In the genomic region with DNA sequence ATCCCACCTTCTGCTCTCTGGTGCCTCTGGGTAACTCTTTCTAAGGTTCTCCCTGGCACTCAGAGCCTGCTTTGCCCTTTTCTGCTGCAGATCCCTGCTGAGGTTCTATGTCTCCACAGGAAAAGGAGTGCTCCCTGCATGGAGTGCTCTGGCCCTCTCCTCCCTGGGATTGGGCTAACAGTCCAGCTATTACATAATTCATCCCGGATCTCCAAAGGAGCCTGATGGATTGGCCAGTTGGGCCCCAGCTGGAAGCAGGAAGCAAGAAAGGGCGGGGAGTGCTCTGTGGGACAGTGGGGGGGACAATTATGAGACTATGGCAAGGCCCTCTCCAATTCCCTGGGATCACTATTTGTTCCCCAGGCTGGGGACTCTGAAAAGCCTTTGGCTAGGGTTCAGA, we compare ENCODE assay signal across 29 cellular contexts. TPM values are rescaled to one million over a fixed set of nuclear protein-coding genes. Genes with fewer than 3 reads are reported as not detected.
DNase-seq lines count a peak whose midpoint lies in the region; ATAC-seq, FAIRE-seq and TF ChIP-seq lines count a peak whose summit lies in the region.
"Had no signal": no experiment of that assay in that cellular context is flagged by ENCODE, and none has a peak within 500 bp of the region (broad histone marks: within the 10 kb centered on the region; RNA-seq: fewer than 3 reads in every experiment).

No MANE protein-coding gene starts in this region.

- H3K27ac ChIP-seq in gastroesophageal sphincter (no peak overlapping the region), HepG2 (ENCODE audit: extremely low read length, insufficient read depth, low read length) (peak overlapping the region; percentile 78), aorta (ENCODE audit: low read depth in 1 of 2, low read length in 2 of 2) (no peak overlapping the region)
- H3K27ac ChIP-seq: neural progenitor cell, parathyroid adenoma, sigmoid colon, SJSA1 had no signal

- H3K27me3 Mint-ChIP-seq in chondrocyte (ENCODE audit: low read depth) = peaks cover 23% of the 10 kb centered on the region

- H3K9me3 ChIP-seq in gastroesophageal sphincter (no peaks in the 10 kb centered on the region), HepG2 (ENCODE audit: low read length) (no peaks in the 10 kb centered on the region), aorta (ENCODE audit: control insufficient read depth, low read length) (no peaks in the 10 kb centered on the region)
- H3K9me3 ChIP-seq: sigmoid colon, SJSA1 had no signal

- H3K4me2 ChIP-seq in HepG2 (ENCODE audit: low read depth, low read length) = no peak overlapping the region; the same call in 1 of the 2 replicates
- H3K4me2 ChIP-seq: neural progenitor cell had no signal

- no peak for TF ChIP-seq CTCF in gastroesophageal sphincter (IDR thresholded peaks at IDR 0.05)
- no peak for TF ChIP-seq CTCF in HepG2 (CRISPR knock-in tag; IDR thresholded peaks at IDR 0.05)
- TF ChIP-seq CTCF in chondrocyte (IDR thresholded peaks at IDR 0.05) = no peak

- no peaks in the 10 kb centered on the region for H3K79me2 ChIP-seq in HepG2 (ENCODE audit: insufficient read depth, low read length)
- H3K79me2 ChIP-seq: parathyroid adenoma had no signal

- BruUV-seq in HepG2 (replicated peaks; lab: Mats Ljungman, UMichigan) = no TSS peak

- H2AFZ ChIP-seq in HepG2 (ENCODE audit: low read length) = no peak overlapping the region
- H2AFZ ChIP-seq: neural progenitor cell, parathyroid adenoma had no signal

- peaks cover 3% of the 10 kb centered on the region for H3K4me1 Mint-ChIP-seq in chondrocyte (ENCODE audit: low read depth)
- H3K4me1 Mint-ChIP-seq: activated CD4-positive, alpha-beta memory T cell treated with anti-CD3 and anti-CD28 coated beads, Interleukin-2, amount 10 ng/mL, durations not matched to agents 7 days and 5 days; stimulated activated effector memory CD8-positive, alpha-beta T cell treated with anti-CD3 and anti-CD28 coated beads, Interleukin-12 subunit alpha, Interleukin-12 subunit beta, amount 100 ng/mL, for 72 hours had no signal

- H3K36me3 Mint-ChIP-seq in chondrocyte (ENCODE audit: low read depth) = peaks cover 5% of the 10 kb centered on the region
- H3K36me3 Mint-ChIP-seq: activated naive CD4-positive, alpha-beta T cell treated with anti-CD3 and anti-CD28 coated beads, Interleukin-2, amount 50 U/mL, for 72 hours; stimulated activated effector memory CD8-positive, alpha-beta T cell treated with anti-CD3 and anti-CD28 coated beads, Interleukin-12 subunit alpha, Interleukin-12 subunit beta, amount 100 ng/mL, for 72 hours had no signal

- intact Hi-C loops in HepG2 (cut with micrococcal nuclease; ENCODE audit: unreplicated experiment) (loop anchor here (1.0 kb wide), 1 partner anchor 23 kb away; no protein-coding TSS in a partner anchor), aorta (cut with DNase I) (no loop called here)

- FAIRE-seq in HepG2 (lab: Jason Lieb, UNC) = no peak
- FAIRE-seq: G401.6, H54 had no signal

- 60% methylated on average over 1 of the region's 2 CpGs; no CpG with 5 or more reads in 1 of the 2 donors for WGBS in gastroesophageal sphincter (ENCODE audit: low coverage in 1 of 2), 2 donors
- WGBS in HepG2 (ENCODE audit: low lambda C conversion rate) = 95% methylated on average over 2 of the region's 2 CpGs
- 56 to 79% methylated on average over 2 of the region's 2 CpGs for WGBS in aorta, 2 donors

- H3K27me3 ChIP-seq in gastroesophageal sphincter (peaks cover 29% of the 10 kb centered on the region), HepG2 (ENCODE audit: control insufficient read depth in 1 of 2, insufficient read depth in 2 of 2, low read length in 2 of 2) (no peaks in the 10 kb centered on the region), aorta (ENCODE audit: control insufficient read depth in 1 of 2, insufficient read depth in 2 of 2, low read length in 1 of 2) (no peaks in the 10 kb centered on the region)
- H3K27me3 ChIP-seq: cardiac muscle cell, neural progenitor cell, sigmoid colon had no signal

- in situ Hi-C loops in HepG2 (cut with HindIII; ENCODE audit: extremely low pct_ligation_motif_present, low pct_unique_long_range_greater_than_20kb) = no loop called here

- H3K4me3 ChIP-seq in gastroesophageal sphincter = no peak overlapping the region
- H3K4me3 ChIP-seq in HepG2 (replicated peaks in 1 of 3; ENCODE audit: insufficient read depth in 1 of 3, low read depth in 2 of 3, low read length in 3 of 3) = no peak overlapping the region
- H3K4me3 ChIP-seq in aorta (ENCODE audit: low read length in 2 of 2) = no peak overlapping the region
- H3K4me3 ChIP-seq: cardiac muscle cell, neural progenitor cell, sigmoid colon, SJSA1 had no signal

- CTCF ChIA-PET in HepG2 (lab: Yijun Ruan, JAX; ENCODE audit: low intra/inter-chr PET ratio, low total read pairs) = no interaction called here

- peak; percentile 75 for ATAC-seq in gastroesophageal sphincter
- no peak for ATAC-seq in HepG2
- ATAC-seq in aorta (ENCODE audit: low FRiP score) = peak; percentile 44
- no peak for ATAC-seq in GM18505 (IDR thresholded peaks at IDR 0.05; ENCODE audit: unreplicated experiment)
- no peak for ATAC-seq in HG03280 (IDR thresholded peaks at IDR 0.05; ENCODE audit: unreplicated experiment)
- ATAC-seq: activated naive CD4-positive, alpha-beta T cell treated with anti-CD3 and anti-CD28 coated beads, Interleukin-2, amount 50 U/mL, for 72 hours; stimulated activated effector memory CD8-positive, alpha-beta T cell treated with anti-CD3 and anti-CD28 coated beads, Interleukin-12 subunit alpha, Interleukin-12 subunit beta, amount 100 ng/mL, for 72 hours had no signal

- H3K36me3 ChIP-seq in gastroesophageal sphincter = no peaks in the 10 kb centered on the region
- peaks cover 5 to 33% of the 10 kb centered on the region in 2 experiments; a peak in 4 of 5 replicates for H3K36me3 ChIP-seq in HepG2 (replicated peaks in 1 of 2; ENCODE audit: control insufficient read depth in 1 of 2, insufficient read depth in 2 of 2, low read length in 2 of 2)
- H3K36me3 ChIP-seq in aorta (ENCODE audit: control insufficient read depth in 1 of 2, insufficient read depth in 2 of 2, low read length in 1 of 2) = no peaks in the 10 kb centered on the region
- H3K36me3 ChIP-seq: neural progenitor cell, sigmoid colon, SJSA1 had no signal

- no peak for TF ChIP-seq POLR2A in gastroesophageal sphincter (IDR thresholded peaks at IDR 0.05)
- no peak for TF ChIP-seq POLR2A in HepG2 (IDR thresholded peaks at IDR 0.05; ENCODE audit: insufficient read depth in 1 of 2, low read depth in 2 of 2, low read length in 2 of 2)
- no peak for TF ChIP-seq POLR2A in GM18505 (IDR thresholded peaks at IDR 0.05; ENCODE audit: borderline replicate concordance, extremely low read depth, insufficient read depth, insufficient read length)

- TF ChIP-seq EP300 in gastroesophageal sphincter (IDR thresholded peaks at IDR 0.05) (no peak), HepG2 (IDR thresholded peaks at IDR 0.05; ENCODE audit: low read depth in 2 of 2, low read length in 2 of 2) (no peak), HepG2 (CRISPR knock-in tag; IDR thresholded peaks at IDR 0.05; ENCODE audit: borderline replicate concordance) (no peak)

- no peak for TF ChIP-seq RAD21 in HepG2 (CRISPR knock-in tag; IDR thresholded peaks at IDR 0.05)

- H3K9ac ChIP-seq in HepG2 (ENCODE audit: insufficient read depth, low read depth, low read length) = peak overlapping the region; percentile 67; the same call in 1 of the 2 replicates
- H3K9ac ChIP-seq: neural progenitor cell, parathyroid adenoma had no signal

- DNase-seq in DMS53 (lab: John Stamatoyannopoulos, UW) (peak; percentile 24), DMS53 treated with DMSO at 0.1 percent for 48 hours (lab: John Stamatoyannopoulos, UW; ENCODE audit: unreplicated experiment) (no peak), HepG2 (ENCODE audit: low spot score) (no peak), aorta (peak in 1 of 2 donors; percentile 35), chondrocyte (ENCODE audit: low spot score) (no peak)
- DNase-seq: 8988T; activated CD4-positive, alpha-beta memory T cell treated with anti-CD3 and anti-CD28 coated beads, Interleukin-2, amount 10 ng/mL, durations not matched to agents 7 days and 5 days; activated CD4-positive, alpha-beta T cell treated with anti-CD3 and anti-CD28 coated beads for 1 hour; DMS153; islet precursor cell; mammary epithelial cell; NCI-H1092 treated with DMSO at 0.1 percent for 48 hours; NCI-H1930; sigmoid colon; stimulated activated CD4-positive, alpha-beta T cell treated with anti-CD3 and anti-CD28 coated beads, Interleukin-4, amount 100 ng/mL, for 24 hours had no signal

- no peaks in the 10 kb centered on the region for H4K20me1 ChIP-seq in HepG2 (ENCODE audit: insufficient read depth, low read length)

- no peak overlapping the region for H3K27ac Mint-ChIP-seq in chondrocyte (ENCODE audit: unreplicated experiment)
- H3K27ac Mint-ChIP-seq: activated CD4-positive, alpha-beta memory T cell treated with anti-CD3 and anti-CD28 coated beads, Interleukin-2, amount 10 ng/mL, durations not matched to agents 7 days and 5 days; activated naive CD4-positive, alpha-beta T cell treated with anti-CD3 and anti-CD28 coated beads, Interleukin-2, amount 50 U/mL, for 72 hours; activated T-helper 2 cell treated with anti-CD3 and anti-CD28 coated beads, Interferon-gamma antibody, Interleukin-2, Interleukin-4, amounts not matched to agents 10 μg/mL and 5 μg/mL and 100 μg/mL, durations not matched to agents 14 hours and 24 hours and 36 hours; stimulated activated effector memory CD8-positive, alpha-beta T cell treated with anti-CD3 and anti-CD28 coated beads, Interleukin-12 subunit alpha, Interleukin-12 subunit beta, amount 100 ng/mL, for 72 hours had no signal

- H3K4me1 ChIP-seq in gastroesophageal sphincter (peaks cover 0 to 50% (median 4%) of the 10 kb centered on the region in 3 donors), HepG2 (ENCODE audit: insufficient read depth, low read length) (peaks cover 41% of the 10 kb centered on the region), aorta (ENCODE audit: control insufficient read depth in 1 of 2, insufficient read depth in 2 of 2, low read length in 2 of 2) (no peaks in the 10 kb centered on the region)
- H3K4me1 ChIP-seq: parathyroid adenoma had no signal

- H3K9me3 Mint-ChIP-seq in chondrocyte (ENCODE audit: low read depth) = no peaks in the 10 kb centered on the region
- H3K9me3 Mint-ChIP-seq: activated CD4-positive, alpha-beta memory T cell treated with anti-CD3 and anti-CD28 coated beads, Interleukin-2, amount 10 ng/mL, durations not matched to agents 7 days and 5 days; activated naive CD4-positive, alpha-beta T cell treated with anti-CD3 and anti-CD28 coated beads, Interleukin-2, amount 50 U/mL, for 72 hours; activated T-helper 2 cell treated with anti-CD3 and anti-CD28 coated beads, Interferon-gamma antibody, Interleukin-2, Interleukin-4, amounts not matched to agents 10 μg/mL and 5 μg/mL and 100 μg/mL, durations not matched to agents 14 hours and 24 hours and 36 hours; neural progenitor cell; stimulated activated effector memory CD8-positive, alpha-beta T cell treated with anti-CD3 and anti-CD28 coated beads, Interleukin-12 subunit alpha, Interleukin-12 subunit beta, amount 100 ng/mL, for 72 hours had no signal

- POLR2A ChIA-PET in HepG2 (lab: Yijun Ruan, JAX) = interaction anchor here (2.2 kb wide), 1 partner anchor 11 kb away, joined by 7 read pairs; no protein-coding TSS in a partner anchor

- no peak overlapping the region for H3K4me3 Mint-ChIP-seq in chondrocyte (ENCODE audit: unreplicated experiment)
- H3K4me3 Mint-ChIP-seq: activated CD4-positive, alpha-beta memory T cell treated with anti-CD3 and anti-CD28 coated beads, Interleukin-2, amount 10 ng/mL, durations not matched to agents 7 days and 5 days; neural progenitor cell; stimulated activated effector memory CD8-positive, alpha-beta T cell treated with anti-CD3 and anti-CD28 coated beads, Interleukin-12 subunit alpha, Interleukin-12 subunit beta, amount 100 ng/mL, for 72 hours had no signal

RNA-seq across cellular contexts. Expression of a gene that starts 51.9 kb away (rescaled TPM):
- 1 to 10 TPM in 1 of 4 donors, not detected in 3; 1.1 TPM for total RNA-seq in gastroesophageal sphincter
- 19.4 and 28.0 TPM in 2 replicates for total RNA-seq in HepG2 (2016; rRNA removed; fragmentation: Illumina TruSeq; extraction: Trizol)
- total RNA-seq in HepG2 (2016; cell fraction: cytosol; rRNA removed; fragmentation: Illumina TruSeq; extraction: Trizol; ENCODE audit: low read depth) = 29.6 and 30.2 TPM in 2 replicates
- total RNA-seq in HepG2 (2016; cell fraction: insoluble cytoplasmic fraction; rRNA removed; fragmentation: Illumina TruSeq; extraction: Trizol) = 19.8 and 27.6 TPM in 2 replicates
- 35.4 and 36.5 TPM in 2 replicates for total RNA-seq in HepG2 (2016; cell fraction: membrane; rRNA removed; fragmentation: Illumina TruSeq; extraction: Trizol)
- total RNA-seq in HepG2 (2016; cell fraction: nucleus; rRNA removed; fragmentation: Illumina TruSeq; extraction: Trizol) = 16.8 and 19.9 TPM in 2 replicates
- polyA plus RNA-seq in HepG2 (2011; rRNA removed) = 25.8 and 32.8 TPM in 2 replicates
- 35.0 and 36.4 TPM in 2 replicates for polyA plus RNA-seq in HepG2 (2011; cell fraction: cytosol; rRNA removed)
- 42.2 and 45.6 TPM in 2 replicates for polyA plus RNA-seq in HepG2 (2011; cell fraction: nucleus; rRNA removed)
- polyA plus RNA-seq in HepG2 (2012) = 26.5 and 27.0 TPM in 2 replicates
- polyA plus RNA-seq in HepG2 (2016; cell fraction: cytosol; fragmentation: Illumina TruSeq; extraction: Trizol; ENCODE audit: low read depth) = 37.9 and 41.7 TPM in 2 replicates
- 21.1 and 24.0 TPM in 2 replicates for polyA plus RNA-seq in HepG2 (2016; cell fraction: insoluble cytoplasmic fraction; fragmentation: Illumina TruSeq; extraction: Trizol; ENCODE audit: low read depth)
- 39.7 and 40.2 TPM in 2 replicates for polyA plus RNA-seq in HepG2 (2016; cell fraction: membrane; fragmentation: Illumina TruSeq; extraction: Trizol; ENCODE audit: low read depth)
- polyA plus RNA-seq in HepG2 (2016; cell fraction: nucleus; fragmentation: Illumina TruSeq; extraction: Trizol; ENCODE audit: insufficient read depth, low read depth) = 35.0 and 45.5 TPM in 2 replicates
- 37.1 TPM in 1 of 2 replicates, not detected in the other for polyA minus RNA-seq in HepG2 (2011; rRNA and poly(A)+ RNA removed; ENCODE audit: low replicate concordance)
- polyA minus RNA-seq in HepG2 (2011; cell fraction: cytosol; rRNA and poly(A)+ RNA removed) = 13.6 and 16.0 TPM in 2 replicates
- 7.2 and 9.8 TPM in 2 replicates for polyA minus RNA-seq in HepG2 (2011; cell fraction: nucleus; rRNA and poly(A)+ RNA removed)
- total RNA-seq in aorta = not detected
- polyA plus RNA-seq in aorta = 10 to 100 TPM in 1 of 2 donors, not detected in 1; 10.5 TPM
- total RNA-seq in chondrocyte = not detected in 3 replicates
- total RNA-seq: activated CD4-positive, alpha-beta memory T cell treated with anti-CD3 and anti-CD28 coated beads, Interleukin-2, amount 10 ng/mL, durations not matched to agents 7 days and 5 days; glomerular endothelial cell; sigmoid colon; SJSA1; T-helper 1 cell treated with Interleukin-12 subunit alpha and Interleukin-12 subunit beta and Interleukin-4 antibody, amounts not matched to agents 30 ng/mL and 1 ng/mL, for 36 hours had no signal

Comparison
In these comparisons a context has a peak if more than half of its experiments do, and no peak if none do; other contexts are left out.
1. ATAC-seq: peak in gastroesophageal sphincter (single experiment) and aorta (single experiment); none in HepG2 (single experiment), GM18505 (single experiment) and HG03280 (single experiment).
2. RNA of a gene that starts 51.9 kb away (total RNA-seq): 16.8 to 36.5 TPM in HepG2; not detected in aorta, 1.1 TPM in gastroesophageal sphincter and not detected in chondrocyte; every median in the first group is over 4 times any median in the second.